1 cellular context compared by ENCODE assay signal in genomic region chr16:11563493-11564040, GRCh38.
TF ChIP-seq lines count a peak whose summit lies in the region.

No MANE protein-coding gene starts in this region.

TF ChIP-seq in HepG2, 621 proteins besides CTCF, POLR2A, EP300 and RAD21 (continued from another document and continues in another):
- no peak for TF ChIP-seq ZNF18 (CRISPR knock-in tag; IDR thresholded peaks at IDR 0.05; ENCODE audit: insufficient replicate concordance)
- no peak for TF ChIP-seq ZBTB43 (CRISPR knock-in tag; conservative IDR thresholded peaks at IDR 0.05)
- peak; percentile 76 for TF ChIP-seq FOXA3 (CRISPR knock-in tag; IDR thresholded peaks at IDR 0.05)
- 0 out of 2 replicates have a peak, but pooled peaks have one; percentile 19 for TF ChIP-seq BCL3 (CRISPR knock-in tag; IDR thresholded peaks at IDR 0.05)
- TF ChIP-seq MTA3 (CRISPR knock-in tag; IDR thresholded peaks at IDR 0.05) = no peak
- no peak for TF ChIP-seq ZNF362 (CRISPR knock-in tag; IDR thresholded peaks at IDR 0.05; ENCODE audit: borderline replicate concordance)
- TF ChIP-seq ZMYM4 (CRISPR knock-in tag; IDR thresholded peaks at IDR 0.05) = no peak
- TF ChIP-seq ZNF441 (CRISPR knock-in tag; IDR thresholded peaks at IDR 0.05; ENCODE audit: borderline replicate concordance) = no peak
- no peak for TF ChIP-seq TRIM24 (CRISPR knock-in tag; IDR thresholded peaks at IDR 0.05)
- TF ChIP-seq HMGXB4 (CRISPR knock-in tag; IDR thresholded peaks at IDR 0.05; ENCODE audit: borderline replicate concordance in 1 of 2, low read depth in 1 of 2) = no peak
- no peak for TF ChIP-seq ZNF572 (CRISPR knock-in tag; IDR thresholded peaks at IDR 0.05)
- no peak for TF ChIP-seq HES4 (CRISPR knock-in tag; IDR thresholded peaks at IDR 0.05; ENCODE audit: borderline replicate concordance)
- 0 out of 2 replicates have a peak, but pooled peaks have one; percentile 20 for TF ChIP-seq KDM6A (CRISPR knock-in tag; IDR thresholded peaks at IDR 0.05; ENCODE audit: low read depth)
- TF ChIP-seq LRRFIP1 (CRISPR knock-in tag; conservative IDR thresholded peaks at IDR 0.05) = no peak
- TF ChIP-seq YY1 (IDR thresholded peaks at IDR 0.05; ENCODE audit: insufficient read depth, insufficient replicate concordance, low read depth, low read length) = no peak
- TF ChIP-seq NFIC (IDR thresholded peaks at IDR 0.05; ENCODE audit: low read length) = no peak
- peak; percentile 56 for TF ChIP-seq ARID5B (CRISPR knock-in tag; IDR thresholded peaks at IDR 0.05)
- peak; percentile 25 for TF ChIP-seq ZGPAT (CRISPR knock-in tag; IDR thresholded peaks at IDR 0.05)
- no peak for TF ChIP-seq NFKBIZ (CRISPR knock-in tag; IDR thresholded peaks at IDR 0.05)
- no peak for TF ChIP-seq NFAT5 (CRISPR knock-in tag; IDR thresholded peaks at IDR 0.05)
- TF ChIP-seq ZNF556 (CRISPR knock-in tag; IDR thresholded peaks at IDR 0.05; ENCODE audit: borderline replicate concordance) = no peak
- no peak for TF ChIP-seq ZNF883 (CRISPR knock-in tag; IDR thresholded peaks at IDR 0.05; ENCODE audit: not compliant biosample characterization)
- no peak for TF ChIP-seq CENPBD1 (CRISPR knock-in tag; IDR thresholded peaks at IDR 0.05; ENCODE audit: borderline replicate concordance, low read depth)
- peak; percentile 21; the same call in 1 of the 2 replicates for TF ChIP-seq ELF1 (CRISPR knock-in tag; IDR thresholded peaks at IDR 0.05)
- no peak for TF ChIP-seq FOSL1 (CRISPR knock-in tag; IDR thresholded peaks at IDR 0.05; ENCODE audit: borderline replicate concordance)
- no peak for TF ChIP-seq SETDB1 (CRISPR knock-in tag; IDR thresholded peaks at IDR 0.05; ENCODE audit: borderline replicate concordance)
- no peak for TF ChIP-seq SYNCRIP (IDR thresholded peaks at IDR 0.05; ENCODE audit: insufficient read depth, low read depth, low read length)
- no peak for TF ChIP-seq ZNF580 (CRISPR knock-in tag; IDR thresholded peaks at IDR 0.05; ENCODE audit: borderline replicate concordance, low read depth)
- TF ChIP-seq BHLHE40 (IDR thresholded peaks at IDR 0.05; ENCODE audit: low read length) = no peak
- no peak for TF ChIP-seq ZNF605 (CRISPR knock-in tag; IDR thresholded peaks at IDR 0.05)
- TF ChIP-seq GPN1 (CRISPR knock-in tag; IDR thresholded peaks at IDR 0.05; ENCODE audit: borderline replicate concordance) = no peak
- TF ChIP-seq ZNF788 (CRISPR knock-in tag; IDR thresholded peaks at IDR 0.05; ENCODE audit: borderline replicate concordance) = no peak
- no peak for TF ChIP-seq ZNF350 (CRISPR knock-in tag; IDR thresholded peaks at IDR 0.05; ENCODE audit: borderline replicate concordance, low read depth)
- no peak for TF ChIP-seq THAP11 (CRISPR knock-in tag; IDR thresholded peaks at IDR 0.05)
- TF ChIP-seq ZNF530 (CRISPR knock-in tag; IDR thresholded peaks at IDR 0.05; ENCODE audit: low read depth) = no peak
- no peak for TF ChIP-seq RFX5 (IDR thresholded peaks at IDR 0.05; ENCODE audit: low read depth, low read length)
- no peak for TF ChIP-seq ZBTB42 (CRISPR knock-in tag; IDR thresholded peaks at IDR 0.05)
- no peak for TF ChIP-seq EED (CRISPR knock-in tag; IDR thresholded peaks at IDR 0.05)
- peak; percentile 19 for TF ChIP-seq TEAD3 (CRISPR knock-in tag; optimal IDR thresholded peaks at IDR 0.05; ENCODE audit: borderline replicate concordance)
